8 cellular contexts compared by ENCODE assay signal in the genomic region with DNA sequence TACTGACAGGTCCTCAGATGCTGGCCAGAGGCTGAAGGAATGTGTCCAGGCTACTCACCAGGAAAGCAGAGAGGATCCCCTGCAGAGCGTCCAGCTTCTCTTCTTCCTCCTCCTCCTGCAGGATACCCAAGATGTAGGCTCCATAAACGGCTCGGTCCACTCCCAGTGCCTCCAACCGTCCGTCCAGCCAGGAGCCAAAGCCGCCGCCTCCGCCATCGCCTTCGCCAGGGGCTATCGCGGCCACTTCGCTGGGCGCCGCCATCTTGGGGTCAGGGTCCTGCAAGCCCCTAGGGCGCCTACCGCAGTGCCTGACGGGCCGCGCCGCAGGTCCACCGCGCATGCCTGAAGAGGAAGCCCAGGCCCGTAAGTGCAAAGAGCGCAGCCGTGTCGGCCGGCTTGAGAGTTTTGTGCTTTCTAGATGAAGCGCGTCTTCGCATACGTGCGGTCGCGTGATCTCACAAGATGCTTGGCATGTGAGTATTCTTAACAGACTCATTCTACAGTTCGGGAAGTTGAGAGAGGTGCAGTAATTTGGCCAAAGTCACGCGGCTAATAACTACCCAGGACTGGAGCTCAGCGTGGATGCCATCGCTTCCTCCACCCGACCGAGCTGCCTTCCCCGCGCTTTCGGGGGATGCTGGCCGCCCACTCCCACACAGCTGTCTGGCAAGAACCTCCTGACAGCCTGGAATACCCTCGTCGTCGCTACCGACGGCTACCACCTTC. TPM values are rescaled to one million over a fixed set of nuclear protein-coding genes. Genes with fewer than 3 reads are reported as not detected.
DNase-seq lines count a peak whose midpoint lies in the region; ATAC-seq and TF ChIP-seq lines count a peak whose summit lies in the region.

A gene with protein sequence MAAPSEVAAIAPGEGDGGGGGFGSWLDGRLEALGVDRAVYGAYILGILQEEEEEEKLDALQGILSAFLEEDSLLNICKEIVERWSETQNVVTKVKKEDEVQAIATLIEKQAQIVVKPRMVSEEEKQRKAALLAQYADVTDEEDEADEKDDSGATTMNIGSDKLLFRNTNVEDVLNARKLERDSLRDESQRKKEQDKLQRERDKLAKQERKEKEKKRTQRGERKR (minus strand): TSS at position 285 of the 726 bp plus-strand sequence. CDS start 23 bp downstream, at position 262.

- H3K27me3 ChIP-seq in psoas muscle (ENCODE audit: insufficient read depth in 3 of 3, low read length in 2 of 3): no peaks in the 10 kb centered on the region

- peak; percentile 90 for TF ChIP-seq POLR2A in GM10847 (IDR thresholded peaks at IDR 0.05; ENCODE audit: extremely low read depth, insufficient read length)

- WGBS in psoas muscle, 3 donors: 0 to 1% (median 0%) methylated on average over 46 to 51 of the region's 51 CpGs
- WGBS in urinary bladder: under 1% methylated on average over 51 of the region's 51 CpGs

- peak within 1 kb of the TSS; percentile 86 for H3K27ac ChIP-seq in psoas muscle
- H3K27ac ChIP-seq in urinary bladder (ENCODE audit: low read depth): peak within 1 kb of the TSS; percentile 70

- ATAC-seq in HG02840 (IDR thresholded peaks at IDR 0.05; ENCODE audit: low FRiP score, unreplicated experiment) (peak; percentile 79), T-helper 17 cell (peak; percentile 99), left ventricle myocardium superior (peak; percentile 100), psoas muscle (peak; percentile 97 to 99 (median 99))

- intact Hi-C loops in left ventricle myocardium superior (cut with micrococcal nuclease) (no loop called here), psoas muscle (cut with DNase I) (no loop called here)

- peaks cover 0 to 13% of the 10 kb centered on the region in 2 donors for H3K36me3 ChIP-seq in psoas muscle (ENCODE audit: insufficient read depth in 1 of 2, low read depth in 1 of 2)
- no peaks in the 10 kb centered on the region for H3K36me3 ChIP-seq in urinary bladder (ENCODE audit: insufficient read depth)

- peak within 1 kb of the TSS; percentile 99 for H3K4me3 Mint-ChIP-seq in T-helper 17 cell

- peaks cover 34% of the 10 kb centered on the region for H3K4me1 Mint-ChIP-seq in T-helper 17 cell

- H3K9me3 ChIP-seq in T-helper 17 cell (ENCODE audit: control insufficient read depth, low read length, poor library complexity, severe bottlenecking) (no peaks in the 10 kb centered on the region), psoas muscle (no peaks in the 10 kb centered on the region)

- DNase-seq in NCI-H187 (lab: John Stamatoyannopoulos, UW) (peak; percentile 37 to 75), T-helper 17 cell (peak; percentile 78 to 91 (median 85)), amygdala (lab: John Stamatoyannopoulos, UW) (peak; percentile 34 to 90 (median 76)), left ventricle myocardium superior (peak; percentile 94), psoas muscle (peak; percentile 91 to 94)

- H3K4me3 ChIP-seq in psoas muscle (peak within 1 kb of the TSS; percentile 97), urinary bladder (ENCODE audit: low read depth, low read length) (peak within 1 kb of the TSS; percentile 75)

- H3K4me1 ChIP-seq in psoas muscle (peaks cover 21% of the 10 kb centered on the region), urinary bladder (ENCODE audit: insufficient read depth) (peaks cover 4% of the 10 kb centered on the region)

- no peak for TF ChIP-seq CTCF in psoas muscle (IDR thresholded peaks at IDR 0.05)

- no peaks in the 10 kb centered on the region for H3K27me3 Mint-ChIP-seq in T-helper 17 cell

- H3K27ac Mint-ChIP-seq in T-helper 17 cell: peak within 1 kb of the TSS; percentile 97

- peaks cover 4% of the 10 kb centered on the region for H3K36me3 Mint-ChIP-seq in T-helper 17 cell (ENCODE audit: low read depth)

RNA-seq across cellular contexts. Expression of the gene that starts here (rescaled TPM):
- total RNA-seq in T-helper 17 cell (10 to 100 TPM; 19.2 to 23.8 TPM), left ventricle myocardium superior (31.0 TPM), psoas muscle (10 to 100 TPM; 38.2 to 52.6 (median 46.6) TPM), urinary bladder (27.4 TPM)
- polyA plus RNA-seq in psoas muscle (10 to 100 TPM; 32.6 to 59.6 (median 32.7) TPM), urinary bladder (10.8 TPM)

Comparison
In these comparisons a context has a peak if more than half of its experiments do, and no peak if none do; other contexts are left out.
1. Peak in every context shown above with its lines: DNase-seq, ATAC-seq, H3K4me3 ChIP-seq and H3K27ac ChIP-seq.